In genomic region chrX:118495958-118496762, GRCh38 we compare ENCODE assay signal across 8 cellular contexts. TPM values are rescaled to one million over a fixed set of nuclear protein-coding genes. Genes with fewer than 3 reads are reported as not detected.
DNase-seq lines count a peak whose midpoint lies in the region; ATAC-seq and TF ChIP-seq lines count a peak whose summit lies in the region.

No MANE protein-coding gene starts in this region.

- peak overlapping the region; percentile 72 for H2AFZ ChIP-seq in neural progenitor cell (replicated peaks)

- intact Hi-C loops in esophagus muscularis mucosa (cut with DNase I) = loop anchor here (10.0 kb wide), 1 partner anchor 79 kb away; no protein-coding TSS in a partner anchor

- H3K27me3 ChIP-seq in esophagus muscularis mucosa (peaks cover 0 to 3% (median 0%) of the 10 kb centered on the region in 4 donors), neural progenitor cell (peaks cover 30% of the 10 kb centered on the region)

- DNase-seq in DMS 273 (lab: John Stamatoyannopoulos, UW; ENCODE audit: unreplicated experiment) (peak; percentile 72), DMS 273 treated with DMSO at 0.1 percent for 48 hours (lab: John Stamatoyannopoulos, UW) (no peak), NCI-H748 (lab: John Stamatoyannopoulos, UW; ENCODE audit: unreplicated experiment) (peak; percentile 85), esophagus muscularis mucosa (ENCODE audit: extremely low spot score) (peak; percentile 92), neural progenitor cell (ENCODE audit: low spot score) (peak; percentile 61), substantia nigra (lab: John Stamatoyannopoulos, UW) (peak in 30 of 49 donors; percentile 0 to 38 (median 4))
- peak; percentile 17 to 41 (median 22) for DNase-seq in activated CD8-positive, alpha-beta memory T cell treated with anti-CD3 and anti-CD28 coated beads for 48 hours (ENCODE audit: low read depth in 2 of 3, low spot score in 2 of 3)

- H3K4me3 ChIP-seq in esophagus muscularis mucosa (peak overlapping the region; percentile 73 to 87 (median 80)), neural progenitor cell (peak overlapping the region; percentile 66)

- H3K36me3 Mint-ChIP-seq in neural progenitor cell = no peaks in the 10 kb centered on the region

- no peak for TF ChIP-seq EP300 in esophagus muscularis mucosa (IDR thresholded peaks at IDR 0.05)

- peak; percentile 33 for ATAC-seq in HG02970 (IDR thresholded peaks at IDR 0.05; ENCODE audit: low FRiP score, unreplicated experiment)

- H3K79me2 ChIP-seq in neural progenitor cell (ENCODE audit: low read depth) = no peaks in the 10 kb centered on the region

- peak overlapping the region; percentile 83 for H3K4me2 ChIP-seq in neural progenitor cell

- no peak for TF ChIP-seq POLR2A in esophagus muscularis mucosa (IDR thresholded peaks at IDR 0.05; ENCODE audit: low read depth)

- H3K9me3 ChIP-seq in esophagus muscularis mucosa = no peaks in the 10 kb centered on the region
- H3K9me3 ChIP-seq in neural progenitor cell (ENCODE audit: low read depth) = peaks cover 3% of the 10 kb centered on the region

- peaks cover 3% of the 10 kb centered on the region for H4K20me1 ChIP-seq in neural progenitor cell (ENCODE audit: low read depth)

- peaks cover 34% of the 10 kb centered on the region for H3K4me1 Mint-ChIP-seq in neural progenitor cell

- H3F3A ChIP-seq in neural progenitor cell (ENCODE audit: low read depth) = no peaks in the 10 kb centered on the region

- WGBS in esophagus muscularis mucosa = 28% methylated on average over 26 of the region's 81 CpGs

- peaks cover 3% of the 10 kb centered on the region for H3K27me3 Mint-ChIP-seq in neural progenitor cell (ENCODE audit: insufficient read depth, low read depth)

- H3K9ac ChIP-seq in neural progenitor cell = no peak overlapping the region

- peak overlapping the region; percentile 91 for H3K4me3 Mint-ChIP-seq in neural progenitor cell

- no peaks in the 10 kb centered on the region for H3K36me3 ChIP-seq in esophagus muscularis mucosa
- no peaks in the 10 kb centered on the region for H3K36me3 ChIP-seq in neural progenitor cell

- H3K4me1 ChIP-seq in esophagus muscularis mucosa (peaks cover 0 to 33% (median 25%) of the 10 kb centered on the region in 4 donors), neural progenitor cell (peaks cover 4% of the 10 kb centered on the region)

- no peaks in the 10 kb centered on the region for H3K9me3 Mint-ChIP-seq in neural progenitor cell

- H3K27ac Mint-ChIP-seq in neural progenitor cell = peak overlapping the region; percentile 72

- H3K27ac ChIP-seq in esophagus muscularis mucosa (replicated peaks in 1 of 4) (peak overlapping the region; percentile 89 to 94 (median 90)), neural progenitor cell (no peak overlapping the region), substantia nigra (ENCODE audit: low read depth, low read length, poor library complexity, severe bottlenecking) (peak overlapping the region; percentile 66)

- no peak for TF ChIP-seq CTCF in esophagus muscularis mucosa (IDR thresholded peaks at IDR 0.05)
- no peak for TF ChIP-seq CTCF in neural progenitor cell (IDR thresholded peaks at IDR 0.05)

RNA-seq across cellular contexts. Expression of gene DOCK11, which starts 0.5 kb away (rescaled TPM):
- total RNA-seq in esophagus muscularis mucosa (100 to 1,000 TPM in 1 of 4 donors, 10 to 100 TPM in 3; 62.0 to 103 (median 64.7) TPM), neural progenitor cell (ENCODE audit: low replicate concordance) (18.8 and 20.9 TPM in 2 replicates)
